Comparison of ENCODE assay signal across 27 cellular contexts in the genomic region with DNA sequence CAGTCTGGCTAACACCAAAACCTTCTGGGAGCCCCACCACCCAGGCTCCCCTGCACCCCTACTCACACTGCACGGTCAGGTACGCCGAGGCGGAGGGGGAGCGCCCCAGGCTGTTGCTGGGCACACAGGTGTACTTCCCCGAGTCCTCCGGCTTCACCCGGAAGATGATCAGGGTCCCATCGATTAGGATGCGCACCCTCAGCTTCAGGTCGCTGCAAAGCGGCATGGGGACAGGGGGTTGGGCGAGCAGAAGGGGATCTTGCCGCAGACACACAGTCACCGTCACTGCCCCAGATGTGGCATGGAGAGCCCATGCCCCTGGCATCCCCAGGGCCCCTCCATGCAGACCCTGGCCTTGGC.
"Had no signal": no experiment of that assay in that cellular context is flagged by ENCODE, and none has a peak within 500 bp of the region (broad histone marks: within the 10 kb centered on the region; RNA-seq: fewer than 3 reads in every experiment).

No MANE protein-coding gene starts in this region.

- H3K4me3 ChIP-seq: heart right ventricle, lower lobe of right lung, mucosa of descending colon, pancreas, prostate gland, sigmoid colon, stomach, thyroid gland, upper lobe of left lung, vagina had no signal

- ATAC-seq: effector memory CD8-positive, alpha-beta T cell; left lobe of liver; natural killer cell treated with Interleukin-12 subunit alpha and Interleukin-12 subunit beta and Interleukin-15 and Interleukin-18, amount 100 ng/mL, for 72 hours; stimulated activated naive B cell treated with anti-CD40 and anti-IgM and Interleukin-4, amounts not matched to agents 10 μg/mL and 1 μg/mL and 100 μg/mL, for 72 hours; WTC11 had no signal

- H3K27ac Mint-ChIP-seq: activated naive CD8-positive, alpha-beta T cell treated with anti-CD3 and anti-CD28 coated beads, Interleukin-2, amount 50 U/mL, for 24 hours; natural killer cell treated with Interleukin-12 subunit alpha and Interleukin-12 subunit beta and Interleukin-15 and Interleukin-18, amount 100 ng/mL, for 72 hours; stimulated activated naive B cell treated with anti-CD40 and anti-IgM and Interleukin-4, amounts not matched to agents 10 μg/mL and 1 μg/mL and 100 μg/mL, for 72 hours; WTC11 had no signal

- H3K27me3 ChIP-seq: foreskin keratinocyte, heart right ventricle, pancreas, sigmoid colon, stomach, thyroid gland, upper lobe of left lung, vagina had no signal

- H3K27me3 Mint-ChIP-seq: activated naive CD8-positive, alpha-beta T cell treated with anti-CD3 and anti-CD28 coated beads, Interleukin-2, amount 50 U/mL, for 24 hours; effector memory CD8-positive, alpha-beta T cell; natural killer cell treated with Interleukin-12 subunit alpha and Interleukin-12 subunit beta and Interleukin-15 and Interleukin-18, amount 100 ng/mL, for 72 hours; stimulated activated naive B cell treated with anti-CD40 and anti-IgM and Interleukin-4, amounts not matched to agents 10 μg/mL and 1 μg/mL and 100 μg/mL, for 72 hours had no signal

- H3K27ac ChIP-seq: foreskin keratinocyte, lower lobe of right lung, pancreas, prostate gland, stomach, thyroid gland, upper lobe of left lung, vagina had no signal

- H3K9me3 Mint-ChIP-seq: activated naive CD8-positive, alpha-beta T cell treated with anti-CD3 and anti-CD28 coated beads, Interleukin-2, amount 50 U/mL, for 24 hours; effector memory CD8-positive, alpha-beta T cell had no signal

- DNase-seq: activated CD4-positive, alpha-beta T cell treated with anti-CD3 and anti-CD28 coated beads for 1 hour; activated CD8-positive, alpha-beta memory T cell treated with anti-CD3 and anti-CD28 coated beads for 24 hours; activated effector memory CD4-positive, alpha-beta T cell treated with Interleukin-2 at 50 U/mL for 16 hours; activated naive CD4-positive, alpha-beta T cell treated with Interleukin-2 at 50 U/mL for 16 hours; activated naive CD8-positive, alpha-beta T cell treated with anti-CD3 and anti-CD28 coated beads, Interleukin-2, amount 50 U/mL, for 24 hours; cortex of kidney; effector memory CD8-positive, alpha-beta T cell; foreskin keratinocyte; heart right ventricle; lower lobe of right lung; mesenchymal stem cell; sigmoid colon; small intestine; stimulated activated CD4-positive, alpha-beta T cell treated with anti-CD3 and anti-CD28 coated beads, Interleukin-4, amount 100 ng/mL, for 4 hours; stimulated activated CD8-positive, alpha-beta memory T cell treated with anti-CD3 and anti-CD28 coated beads, Interleukin-4, amount 100 ng/mL, for 48 hours; stimulated activated naive B cell treated with anti-CD40 and anti-IgM and Interleukin-4, amounts not matched to agents 10 μg/mL and 1 μg/mL and 100 μg/mL, for 72 hours; stomach; T-helper 2 cell; thyroid gland; upper lobe of left lung had no signal

- H3K36me3 Mint-ChIP-seq: natural killer cell treated with Interleukin-12 subunit alpha and Interleukin-12 subunit beta and Interleukin-15 and Interleukin-18, amount 100 ng/mL, for 72 hours; stimulated activated naive B cell treated with anti-CD40 and anti-IgM and Interleukin-4, amounts not matched to agents 10 μg/mL and 1 μg/mL and 100 μg/mL, for 72 hours had no signal

- H3K9me3 ChIP-seq: heart right ventricle, lower lobe of right lung, mucosa of descending colon, pancreas, prostate gland, sigmoid colon, stomach, thyroid gland, upper lobe of left lung, vagina had no signal

- H3K4me3 Mint-ChIP-seq: activated naive CD8-positive, alpha-beta T cell treated with anti-CD3 and anti-CD28 coated beads, Interleukin-2, amount 50 U/mL, for 24 hours; effector memory CD8-positive, alpha-beta T cell; natural killer cell treated with Interleukin-12 subunit alpha and Interleukin-12 subunit beta and Interleukin-15 and Interleukin-18, amount 100 ng/mL, for 72 hours; stimulated activated naive B cell treated with anti-CD40 and anti-IgM and Interleukin-4, amounts not matched to agents 10 μg/mL and 1 μg/mL and 100 μg/mL, for 72 hours; WTC11 had no signal

- H3K4me1 Mint-ChIP-seq: WTC11 had no signal

- H3K36me3 ChIP-seq: lower lobe of right lung, pancreas, prostate gland, upper lobe of left lung had no signal
